9 cellular contexts compared by ENCODE assay signal in the genomic region with DNA sequence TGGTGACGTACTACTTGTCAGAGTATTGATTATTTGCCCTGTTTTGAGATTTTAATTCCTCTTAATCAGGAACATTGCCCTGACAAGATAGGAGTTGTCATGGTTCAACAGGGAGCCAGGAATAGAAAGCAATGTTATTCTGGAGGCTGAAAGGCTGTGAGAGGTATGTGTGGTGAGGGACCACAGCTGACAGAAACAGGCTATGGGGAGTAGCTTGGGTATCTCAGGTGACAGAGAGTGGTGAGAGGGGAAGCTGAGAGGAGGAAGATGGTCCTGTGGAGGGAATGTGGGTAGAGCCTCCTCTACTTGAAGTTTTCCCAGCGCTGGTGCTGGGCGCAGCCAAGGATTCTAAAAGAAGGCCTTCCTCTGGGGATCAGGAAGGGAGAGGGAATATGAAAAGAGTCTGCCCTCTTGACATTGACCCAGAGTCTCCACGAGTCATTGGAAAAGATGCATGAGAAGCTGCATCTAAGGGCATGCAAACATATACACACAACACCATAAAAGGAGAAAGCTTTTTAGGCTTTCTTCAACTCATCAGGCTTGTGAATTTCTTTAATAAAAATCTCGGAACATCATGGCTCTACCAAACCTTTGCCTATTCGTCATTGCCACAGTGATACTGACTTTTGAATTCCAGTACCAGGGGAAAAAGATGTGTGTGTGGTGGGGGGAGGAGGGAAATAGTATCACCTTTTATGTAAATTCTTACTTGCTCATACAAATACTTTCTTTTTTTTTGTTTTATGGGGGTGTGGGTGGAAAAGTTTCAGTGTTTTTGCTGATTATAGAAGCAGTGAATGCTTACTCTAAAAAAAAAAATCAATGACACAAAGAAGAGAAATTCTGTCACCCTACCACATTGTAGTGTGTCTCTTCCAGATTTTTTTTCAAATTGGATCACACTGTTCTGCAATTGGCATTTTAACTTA. TPM values are rescaled to one million over a fixed set of nuclear protein-coding genes. Genes with fewer than 3 reads are reported as not detected.
DNase-seq lines count a peak whose midpoint lies in the region; ATAC-seq and TF ChIP-seq lines count a peak whose summit lies in the region.
"Had no signal": no experiment of that assay in that cellular context is flagged by ENCODE, and none has a peak within 500 bp of the region (broad histone marks: within the 10 kb centered on the region; RNA-seq: fewer than 3 reads in every experiment).

No MANE protein-coding gene starts in this region.

- H3K27ac Mint-ChIP-seq in WTC11: peak overlapping the region; percentile 50
- H3K27ac Mint-ChIP-seq in CD8-positive, alpha-beta memory T cell: peak overlapping the region in 1 of 8 donors; percentile 3
- H3K27ac Mint-ChIP-seq: stimulated activated naive B cell treated with anti-CD40 and anti-IgM and Interleukin-4, amounts not matched to agents 10 μg/mL and 1 μg/mL and 100 μg/mL, for 72 hours had no signal

- no peaks in the 10 kb centered on the region for H3K9me3 ChIP-seq in CD8-positive, alpha-beta memory T cell (ENCODE audit: low read length)

- no peak for TF ChIP-seq CTCF in WTC11 (IDR thresholded peaks at IDR 0.05)
- no peak for TF ChIP-seq CTCF in foreskin fibroblast (IDR thresholded peaks at IDR 0.05; ENCODE audit: low read depth, low read length)

- no peak overlapping the region for H3K4me3 Mint-ChIP-seq in WTC11
- H3K4me3 Mint-ChIP-seq in CD8-positive, alpha-beta memory T cell: no peak overlapping the region
- H3K4me3 Mint-ChIP-seq: stimulated activated naive B cell treated with anti-CD40 and anti-IgM and Interleukin-4, amounts not matched to agents 10 μg/mL and 1 μg/mL and 100 μg/mL, for 72 hours had no signal

- H3K4me1 Mint-ChIP-seq in WTC11: peaks cover 24% of the 10 kb centered on the region
- no peaks in the 10 kb centered on the region for H3K4me1 Mint-ChIP-seq in CD8-positive, alpha-beta memory T cell

- DNase-seq in WTC11 (ENCODE audit: low spot score) (no peak), CD1c-positive myeloid dendritic cell (ENCODE audit: extremely low spot score) (no peak), foreskin fibroblast (no peak)
- DNase-seq in CD8-positive, alpha-beta memory T cell: no peak
- DNase-seq in stimulated activated naive CD4-positive, alpha-beta T cell treated with Interleukin-2 at 50 U/mL for 16 hours (lab: John Stamatoyannopoulos, UW): no peak
- DNase-seq: stimulated activated naive B cell treated with anti-CD40 and anti-IgM and Interleukin-4, amounts not matched to agents 10 μg/mL and 1 μg/mL and 100 μg/mL, for 72 hours had no signal

- ATAC-seq in GM18517 (IDR thresholded peaks at IDR 0.05; ENCODE audit: unreplicated experiment) (peak; percentile 49), GM19455 (IDR thresholded peaks at IDR 0.05; ENCODE audit: unreplicated experiment) (peak; percentile 66), HG03045 (IDR thresholded peaks at IDR 0.05; ENCODE audit: unreplicated experiment) (peak; percentile 62), WTC11 (peak; percentile 87)

- H3K36me3 ChIP-seq in CD8-positive, alpha-beta memory T cell (ENCODE audit: insufficient read depth, low read length): no peaks in the 10 kb centered on the region

- H3K27ac ChIP-seq in CD8-positive, alpha-beta memory T cell (ENCODE audit: low read depth, low read length): no peak overlapping the region

- POLR2A ChIA-PET in WTC11 (lab: Charles Lee): interaction anchor here (0.7 to 2.0 kb wide), 2 partner anchors 10 to 44 kb away, joined by 3 to 13 read pairs; a partner anchor contains a TSS
- POLR2A ChIA-PET in CD8-positive, alpha-beta memory T cell (lab: Charles Lee): no interaction called here

- no peak overlapping the region for H3K4me3 ChIP-seq in CD8-positive, alpha-beta memory T cell (ENCODE audit: low read length)
- H3K4me3 ChIP-seq in foreskin fibroblast (ENCODE audit: low read depth in 1 of 2, low read length in 2 of 2): no peak overlapping the region

- peaks cover 14% of the 10 kb centered on the region for H3K9me3 Mint-ChIP-seq in WTC11
- H3K9me3 Mint-ChIP-seq in CD8-positive, alpha-beta memory T cell: peaks cover 0 to 7% (median 5%) of the 10 kb centered on the region in 5 donors

- no peaks in the 10 kb centered on the region for H3K4me1 ChIP-seq in CD8-positive, alpha-beta memory T cell (ENCODE audit: insufficient read depth, low read length)

- peaks cover 5% of the 10 kb centered on the region for H3K27me3 ChIP-seq in CD8-positive, alpha-beta memory T cell (ENCODE audit: insufficient read depth, low read length, poor library complexity, severe bottlenecking)

- peaks cover 3% of the 10 kb centered on the region; the same call in 1 of the 2 replicates for H3K36me3 Mint-ChIP-seq in WTC11
- H3K36me3 Mint-ChIP-seq in CD8-positive, alpha-beta memory T cell: peaks cover 0 to 6% (median 0%) of the 10 kb centered on the region in 3 donors
- H3K36me3 Mint-ChIP-seq: stimulated activated naive B cell treated with anti-CD40 and anti-IgM and Interleukin-4, amounts not matched to agents 10 μg/mL and 1 μg/mL and 100 μg/mL, for 72 hours had no signal

- CTCF ChIA-PET in WTC11 (lab: Charles Lee): interaction anchor here (0.9 to 1.5 kb wide), 2 partner anchors 18 to 61 kb away, joined by 3 read pairs; no protein-coding TSS in a partner anchor
- CTCF ChIA-PET in CD8-positive, alpha-beta memory T cell (lab: Charles Lee): no interaction called here

- no peaks in the 10 kb centered on the region; the same call in none of the 2 replicates for H3K27me3 Mint-ChIP-seq in WTC11 (ENCODE audit: low read depth)
- peaks cover 21 to 60% of the 10 kb centered on the region in 2 donors for H3K27me3 Mint-ChIP-seq in CD8-positive, alpha-beta memory T cell

TF ChIP-seq in WTC11, 78 proteins besides CTCF, POLR2A, EP300 and RAD21 (continues in another document):
- TF ChIP-seq, protein P1, sequence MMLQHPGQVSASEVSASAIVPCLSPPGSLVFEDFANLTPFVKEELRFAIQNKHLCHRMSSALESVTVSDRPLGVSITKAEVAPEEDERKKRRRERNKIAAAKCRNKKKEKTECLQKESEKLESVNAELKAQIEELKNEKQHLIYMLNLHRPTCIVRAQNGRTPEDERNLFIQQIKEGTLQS (CRISPR knock-in tag; conservative IDR thresholded peaks at IDR 0.05): no peak
- TF ChIP-seq RORB (CRISPR knock-in tag; IDR thresholded peaks at IDR 0.05) (no peak), ZNF121 (CRISPR knock-in tag; IDR thresholded peaks at IDR 0.05) (no peak), ESRRA (CRISPR knock-in tag; IDR thresholded peaks at IDR 0.05; ENCODE audit: borderline replicate concordance) (no peak), NR3C1 (CRISPR knock-in tag; conservative IDR thresholded peaks at IDR 0.05; ENCODE audit: low read depth) (no peak), ZNF396 (CRISPR knock-in tag; IDR thresholded peaks at IDR 0.05; ENCODE audit: borderline replicate concordance) (no peak)
- TF ChIP-seq, protein P2, sequence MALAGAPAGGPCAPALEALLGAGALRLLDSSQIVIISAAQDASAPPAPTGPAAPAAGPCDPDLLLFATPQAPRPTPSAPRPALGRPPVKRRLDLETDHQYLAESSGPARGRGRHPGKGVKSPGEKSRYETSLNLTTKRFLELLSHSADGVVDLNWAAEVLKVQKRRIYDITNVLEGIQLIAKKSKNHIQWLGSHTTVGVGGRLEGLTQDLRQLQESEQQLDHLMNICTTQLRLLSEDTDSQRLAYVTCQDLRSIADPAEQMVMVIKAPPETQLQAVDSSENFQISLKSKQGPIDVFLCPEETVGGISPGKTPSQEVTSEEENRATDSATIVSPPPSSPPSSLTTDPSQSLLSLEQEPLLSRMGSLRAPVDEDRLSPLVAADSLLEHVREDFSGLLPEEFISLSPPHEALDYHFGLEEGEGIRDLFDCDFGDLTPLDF (CRISPR knock-in tag; IDR thresholded peaks at IDR 0.05): no peak
- TF ChIP-seq, protein P3, sequence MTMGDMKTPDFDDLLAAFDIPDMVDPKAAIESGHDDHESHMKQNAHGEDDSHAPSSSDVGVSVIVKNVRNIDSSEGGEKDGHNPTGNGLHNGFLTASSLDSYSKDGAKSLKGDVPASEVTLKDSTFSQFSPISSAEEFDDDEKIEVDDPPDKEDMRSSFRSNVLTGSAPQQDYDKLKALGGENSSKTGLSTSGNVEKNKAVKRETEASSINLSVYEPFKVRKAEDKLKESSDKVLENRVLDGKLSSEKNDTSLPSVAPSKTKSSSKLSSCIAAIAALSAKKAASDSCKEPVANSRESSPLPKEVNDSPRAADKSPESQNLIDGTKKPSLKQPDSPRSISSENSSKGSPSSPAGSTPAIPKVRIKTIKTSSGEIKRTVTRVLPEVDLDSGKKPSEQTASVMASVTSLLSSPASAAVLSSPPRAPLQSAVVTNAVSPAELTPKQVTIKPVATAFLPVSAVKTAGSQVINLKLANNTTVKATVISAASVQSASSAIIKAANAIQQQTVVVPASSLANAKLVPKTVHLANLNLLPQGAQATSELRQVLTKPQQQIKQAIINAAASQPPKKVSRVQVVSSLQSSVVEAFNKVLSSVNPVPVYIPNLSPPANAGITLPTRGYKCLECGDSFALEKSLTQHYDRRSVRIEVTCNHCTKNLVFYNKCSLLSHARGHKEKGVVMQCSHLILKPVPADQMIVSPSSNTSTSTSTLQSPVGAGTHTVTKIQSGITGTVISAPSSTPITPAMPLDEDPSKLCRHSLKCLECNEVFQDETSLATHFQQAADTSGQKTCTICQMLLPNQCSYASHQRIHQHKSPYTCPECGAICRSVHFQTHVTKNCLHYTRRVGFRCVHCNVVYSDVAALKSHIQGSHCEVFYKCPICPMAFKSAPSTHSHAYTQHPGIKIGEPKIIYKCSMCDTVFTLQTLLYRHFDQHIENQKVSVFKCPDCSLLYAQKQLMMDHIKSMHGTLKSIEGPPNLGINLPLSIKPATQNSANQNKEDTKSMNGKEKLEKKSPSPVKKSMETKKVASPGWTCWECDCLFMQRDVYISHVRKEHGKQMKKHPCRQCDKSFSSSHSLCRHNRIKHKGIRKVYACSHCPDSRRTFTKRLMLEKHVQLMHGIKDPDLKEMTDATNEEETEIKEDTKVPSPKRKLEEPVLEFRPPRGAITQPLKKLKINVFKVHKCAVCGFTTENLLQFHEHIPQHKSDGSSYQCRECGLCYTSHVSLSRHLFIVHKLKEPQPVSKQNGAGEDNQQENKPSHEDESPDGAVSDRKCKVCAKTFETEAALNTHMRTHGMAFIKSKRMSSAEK (CRISPR knock-in tag; IDR thresholded peaks at IDR 0.05; ENCODE audit: borderline replicate concordance): no peak

RNA-seq across cellular contexts. Expression of a gene that starts 39.9 kb away (rescaled TPM):
- total RNA-seq in WTC11 (2021): 39.9 to 45.2 TPM (median 45.1 TPM) in 3 replicates
- 10 to 100 TPM; 79.8 to 80.6 TPM for total RNA-seq in CD8-positive, alpha-beta memory T cell
- 272 TPM for polyA plus RNA-seq in CD8-positive, alpha-beta memory T cell

RNA-seq across cellular contexts. Expression of a gene that starts 43.9 kb away (rescaled TPM):
- 38.2 to 52.5 TPM (median 41.2 TPM) in 3 replicates for total RNA-seq in WTC11 (2021)
- 10 to 100 TPM; 54.6 to 55.3 TPM for total RNA-seq in CD8-positive, alpha-beta memory T cell
- polyA plus RNA-seq in CD8-positive, alpha-beta memory T cell: 22.3 TPM
